ENCODE assay signal across 30 cellular contexts in genomic region chr1:214928574-214928973, GRCh38.
DNase-seq lines count a peak whose midpoint lies in the region; ATAC-seq, FAIRE-seq and TF ChIP-seq lines count a peak whose summit lies in the region.
"Had no signal": no experiment of that assay in that cellular context is flagged by ENCODE, and none has a peak within 500 bp of the region (broad histone marks: within the 10 kb centered on the region; RNA-seq: fewer than 3 reads in every experiment).

No MANE protein-coding gene starts in this region.

- no peaks in the 10 kb centered on the region for H3K79me2 ChIP-seq in HepG2 (ENCODE audit: insufficient read depth, low read length)

- no peak overlapping the region for H3K4me2 ChIP-seq in HepG2 (ENCODE audit: low read depth, low read length)
- H3K4me2 ChIP-seq: A549; BLaER1; BLaER1 treated with 17β-estradiol and CSF1 and Interleukin-3, amounts not matched to agents 10 nM and 100 nM had no signal

- in situ Hi-C loops in HepG2 (cut with HindIII; ENCODE audit: extremely low pct_ligation_motif_present, low pct_unique_long_range_greater_than_20kb), result no loop called here

- TF ChIP-seq CTCF in right lobe of liver (IDR thresholded peaks at IDR 0.05) (no peak), HepG2 (CRISPR knock-in tag; IDR thresholded peaks at IDR 0.05) (no peak), fibroblast of villous mesenchyme (IDR thresholded peaks at IDR 0.05; ENCODE audit: insufficient read depth, low read depth, low read length) (no peak)

- DNase-seq in right lobe of liver, result no peak
- DNase-seq in HepG2 (ENCODE audit: low spot score), result no peak
- peak; percentile 39 for DNase-seq in fibroblast of villous mesenchyme (ENCODE audit: low read depth)
- no peak for DNase-seq in ecto neural progenitor cell (ENCODE audit: low spot score)
- DNase-seq: 8988T; ACHN; AML-193; BE2C; C1 segment of cervical spinal cord; Caco-2; Calu3; CD4-positive, alpha-beta memory T cell; CD4-positive, alpha-beta T cell; CD4-positive, CD25-positive, alpha-beta regulatory T cell; CD8-positive, alpha-beta memory T cell; CD8-positive, alpha-beta T cell; COR-L47; DMS 273 treated with DMSO at 0.1 percent for 48 hours; DMS153; DMS53; DMS79; DMS79 treated with DMSO at 0.1 percent for 48 hours; DND-41; EL had no signal

- no peak overlapping the region for H3K4me3 ChIP-seq in right lobe of liver
- H3K4me3 ChIP-seq in HepG2 (replicated peaks in 1 of 3; ENCODE audit: insufficient read depth in 1 of 3, low read depth in 2 of 3, low read length in 3 of 3), result no peak overlapping the region
- no peak overlapping the region for H3K4me3 ChIP-seq in fibroblast of villous mesenchyme (ENCODE audit: low read depth, low read length)
- H3K4me3 ChIP-seq: A549; BLaER1; BLaER1 treated with 17β-estradiol and CSF1 and Interleukin-3, amounts not matched to agents 10 nM and 100 nM had no signal

- no peaks in the 10 kb centered on the region for H3K9me3 ChIP-seq in right lobe of liver
- no peaks in the 10 kb centered on the region for H3K9me3 ChIP-seq in HepG2 (ENCODE audit: low read length)
- H3K9me3 ChIP-seq: A549; BE2C; BLaER1; BLaER1 treated with 17β-estradiol and CSF1 and Interleukin-3, amounts not matched to agents 10 nM and 100 nM; Caco-2 had no signal

- intact Hi-C loops in right lobe of liver (cut with DNase I), result no loop called here
- intact Hi-C loops in HepG2 (cut with micrococcal nuclease; ENCODE audit: unreplicated experiment), result no loop called here

- no peaks in the 10 kb centered on the region for H3K27me3 ChIP-seq in right lobe of liver
- no peaks in the 10 kb centered on the region for H3K27me3 ChIP-seq in HepG2 (ENCODE audit: control insufficient read depth in 1 of 2, insufficient read depth in 2 of 2, low read length in 2 of 2)
- H3K27me3 ChIP-seq: BE2C; BLaER1; BLaER1 treated with 17β-estradiol and CSF1 and Interleukin-3, amounts not matched to agents 10 nM and 100 nM had no signal

- H3K27ac ChIP-seq in right lobe of liver (no peak overlapping the region), HepG2 (ENCODE audit: extremely low read length, insufficient read depth, low read length) (no peak overlapping the region)
- H3K27ac ChIP-seq: 22Rv1; A549; BLaER1; BLaER1 treated with 17β-estradiol and CSF1 and Interleukin-3, amounts not matched to agents 10 nM and 100 nM; C4-2B had no signal

- no peaks in the 10 kb centered on the region for H4K20me1 ChIP-seq in HepG2 (ENCODE audit: insufficient read depth, low read length)
- H4K20me1 ChIP-seq: BLaER1; BLaER1 treated with 17β-estradiol and CSF1 and Interleukin-3, amounts not matched to agents 10 nM and 100 nM had no signal

- CTCF ChIA-PET in HepG2 (lab: Yijun Ruan, JAX; ENCODE audit: low intra/inter-chr PET ratio, low total read pairs), result no interaction called here

- TF ChIP-seq POLR2A in right lobe of liver (IDR thresholded peaks at IDR 0.05) (no peak), HepG2 (IDR thresholded peaks at IDR 0.05; ENCODE audit: insufficient read depth in 1 of 2, low read depth in 2 of 2, low read length in 2 of 2) (no peak)

- FAIRE-seq in HepG2 (lab: Jason Lieb, UNC), result no peak
- FAIRE-seq: A204.1, A549 had no signal

- no peak overlapping the region for H3K9ac ChIP-seq in HepG2 (ENCODE audit: insufficient read depth, low read depth, low read length)
- H3K9ac ChIP-seq: BLaER1; BLaER1 treated with 17β-estradiol and CSF1 and Interleukin-3, amounts not matched to agents 10 nM and 100 nM had no signal

- BruUV-seq in HepG2 (replicated peaks; lab: Mats Ljungman, UMichigan), result no TSS peak

- H2AFZ ChIP-seq in HepG2 (ENCODE audit: low read length), result no peak overlapping the region

- no peaks in the 10 kb centered on the region for H3K36me3 ChIP-seq in right lobe of liver
- H3K36me3 ChIP-seq in HepG2 (replicated peaks in 1 of 2; ENCODE audit: control insufficient read depth in 1 of 2, insufficient read depth in 2 of 2, low read length in 2 of 2), result no peaks in the 10 kb centered on the region
- H3K36me3 ChIP-seq: BE2C; BLaER1; BLaER1 treated with 17β-estradiol and CSF1 and Interleukin-3, amounts not matched to agents 10 nM and 100 nM had no signal

- 45% methylated on average over 2 of the region's 2 CpGs for WGBS in right lobe of liver (ENCODE audit: insufficient coverage, low coverage, low lambda C conversion rate, missing lambda C conversion rate)
- 5% methylated on average over 2 of the region's 2 CpGs for WGBS in HepG2 (ENCODE audit: low lambda C conversion rate)

- TF ChIP-seq RAD21 in HepG2 (CRISPR knock-in tag; IDR thresholded peaks at IDR 0.05), result no peak

- no peak for TF ChIP-seq EP300 in HepG2 (IDR thresholded peaks at IDR 0.05; ENCODE audit: low read depth in 2 of 2, low read length in 2 of 2)
- no peak for TF ChIP-seq EP300 in HepG2 (CRISPR knock-in tag; IDR thresholded peaks at IDR 0.05; ENCODE audit: borderline replicate concordance)

- H3K4me1 ChIP-seq in right lobe of liver (peaks cover 0 to 11% (median 0%) of the 10 kb centered on the region in 4 donors), HepG2 (ENCODE audit: insufficient read depth, low read length) (no peaks in the 10 kb centered on the region)
- H3K4me1 ChIP-seq: A549; BE2C; BLaER1; BLaER1 treated with 17β-estradiol and CSF1 and Interleukin-3, amounts not matched to agents 10 nM and 100 nM; Caco-2 had no signal

- POLR2A ChIA-PET in HepG2 (lab: Yijun Ruan, JAX), result no interaction called here

- peak in 3 of 4 donors; percentile 56 to 82 (median 62) for ATAC-seq in right lobe of liver
- no peak for ATAC-seq in HepG2
- ATAC-seq: A549; CD8-positive, alpha-beta T cell had no signal

TF ChIP-seq in HepG2, 621 proteins besides CTCF, POLR2A, EP300 and RAD21:
- TF ChIP-seq ZSCAN5A (CRISPR knock-in tag; IDR thresholded peaks at IDR 0.05; ENCODE audit: borderline replicate concordance) (no peak), ZNF768 (CRISPR knock-in tag; IDR thresholded peaks at IDR 0.05) (no peak), ZNF816 (CRISPR knock-in tag; IDR thresholded peaks at IDR 0.05; ENCODE audit: borderline replicate concordance) (no peak), RFX5 (IDR thresholded peaks at IDR 0.05; ENCODE audit: low read depth, low read length) (no peak), SMC3 (IDR thresholded peaks at IDR 0.05; ENCODE audit: low read length) (no peak), ZUFSP (CRISPR knock-in tag; IDR thresholded peaks at IDR 0.05; ENCODE audit: borderline replicate concordance) (no peak), ZNF737 (CRISPR knock-in tag; IDR thresholded peaks at IDR 0.05; ENCODE audit: borderline replicate concordance) (no peak), CREB1 (IDR thresholded peaks at IDR 0.05) (no peak), CREB1 (CRISPR knock-in tag; IDR thresholded peaks at IDR 0.05) (no peak), TAF15 (IDR thresholded peaks at IDR 0.05; ENCODE audit: low read depth, low read length, poor library complexity, severe bottlenecking) (no peak), FOXC1 (CRISPR knock-in tag; IDR thresholded peaks at IDR 0.05; ENCODE audit: borderline replicate concordance) (no peak)
